ENCODE assay signal across 10 cellular contexts in genomic region chr1:120850531-120851421, GRCh38. TPM values are rescaled to one million over a fixed set of nuclear protein-coding genes. Genes with fewer than 3 reads are reported as not detected.
A peak's percentile ranks its signal among the peaks of the same experiment; 100 is the strongest.
DNase-seq lines count a peak whose midpoint lies in the region; ATAC-seq and TF ChIP-seq lines count a peak whose summit lies in the region.
"Not testable (repeated sequence)": the region's sequence is repeated elsewhere in the genome, so short reads cannot be mapped to it uniquely, and the experiment has no call there.
"Had no signal": no experiment of that assay in that cellular context is flagged by ENCODE, and none has a peak within 500 bp of the region (broad histone marks: within the 10 kb centered on the region; RNA-seq: fewer than 3 reads in every experiment).

No MANE protein-coding gene starts in this region.

- not testable (repeated sequence) for H3K9me3 Mint-ChIP-seq in WTC11; MCF 10A (ENCODE audit: unreplicated experiment); immature natural killer cell

- not testable (repeated sequence) for H3K27me3 Mint-ChIP-seq in WTC11 (ENCODE audit: low read depth); MCF 10A (ENCODE audit: insufficient read depth, unreplicated experiment)
- peaks cover 7 to 11% (median 8%) of the 10 kb centered on the region in 3 donors for H3K27me3 Mint-ChIP-seq in immature natural killer cell (ENCODE audit: low read depth in 3 of 3)

- H3K36me3 ChIP-seq in skeletal muscle tissue (ENCODE audit: control insufficient read depth in 3 of 3, insufficient read depth in 3 of 3, low read length in 3 of 3): not testable (repeated sequence)

- H3K4me3 Mint-ChIP-seq in WTC11 (peak overlapping the region; percentile 69), MCF 10A (ENCODE audit: unreplicated experiment) (peak overlapping the region; percentile 79), immature natural killer cell (peak overlapping the region; percentile 83 to 93 (median 89))

- intact Hi-C loops in MCF 10A (cut with micrococcal nuclease): not testable (repeated sequence)

- DNase-seq in AG04450 (ENCODE audit: low read depth, low spot score) (peak; percentile 82), NCI-H345 treated with DMSO at 0.1 percent for 48 hours (lab: John Stamatoyannopoulos, UW; ENCODE audit: unreplicated experiment) (peak; percentile 65), WTC11 (ENCODE audit: low spot score) (peak; percentile 66), MCF 10A (ENCODE audit: unreplicated experiment) (peak; percentile 92), immature natural killer cell (peak; percentile 86 to 92 (median 90))

- H3K9me3 ChIP-seq in AG04450 (ENCODE audit: control insufficient read depth, insufficient read depth, low read length); skeletal muscle tissue (ENCODE audit: control insufficient read depth in 3 of 3, low read length in 3 of 3): not testable (repeated sequence)

- POLR2A ChIA-PET in AG04450 (lab: Yijun Ruan, JAX); WTC11 (lab: Charles Lee); MCF 10A (lab: Yijun Ruan, JAX): not testable (repeated sequence)

- not testable (repeated sequence) for TF ChIP-seq CTCF in AG04450 (IDR thresholded peaks at IDR 0.05; ENCODE audit: low read depth, low read length); WTC11 (IDR thresholded peaks at IDR 0.05); MCF 10A (IDR thresholded peaks at IDR 0.05; ENCODE audit: unreplicated experiment)

- CTCF ChIA-PET in AG04450 (lab: Charles Lee); WTC11 (lab: Charles Lee): not testable (repeated sequence)
- CTCF ChIA-PET in MCF 10A (lab: Yijun Ruan, JAX): interaction anchor here (0.7 kb wide), 1 partner anchor 1361 kb away, joined by 3 read pairs; no protein-coding TSS in a partner anchor

- not testable (repeated sequence) for H3K4me1 ChIP-seq in skeletal muscle tissue (ENCODE audit: control insufficient read depth in 3 of 3, insufficient read depth in 3 of 3, low read length in 3 of 3)

- not testable (repeated sequence) for H3K36me3 Mint-ChIP-seq in WTC11, immature natural killer cell
- peaks cover 18% of the 10 kb centered on the region for H3K36me3 Mint-ChIP-seq in MCF 10A (ENCODE audit: insufficient read depth, unreplicated experiment)

- not testable (repeated sequence) for H3K4me1 Mint-ChIP-seq in WTC11; MCF 10A (ENCODE audit: insufficient read depth, unreplicated experiment)
- peaks cover 33 to 36% of the 10 kb centered on the region in 2 donors for H3K4me1 Mint-ChIP-seq in immature natural killer cell

- H3K4me3 ChIP-seq in AG04450 (ENCODE audit: low read depth, low read length) (peak overlapping the region; percentile 36), skeletal muscle tissue (ENCODE audit: low read length in 3 of 3) (peak overlapping the region; percentile 28 to 76 (median 60))

- H3K27me3 ChIP-seq in AG04450 (ENCODE audit: control insufficient read depth, insufficient read depth, low read length); skeletal muscle tissue (ENCODE audit: control insufficient read depth in 3 of 3, insufficient read depth in 3 of 3, low read length in 3 of 3): not testable (repeated sequence)

- H3K27ac Mint-ChIP-seq in WTC11 (peak overlapping the region; percentile 98), MCF 10A (ENCODE audit: low read depth, unreplicated experiment) (peak overlapping the region; percentile 97), immature natural killer cell (peak overlapping the region; percentile 88 to 98 (median 97))

- H3K9ac ChIP-seq in skeletal muscle tissue (ENCODE audit: low read depth in 1 of 3, low read length in 3 of 3): peak overlapping the region; percentile 66 to 73 (median 72)

- BruUV-seq in MCF 10A (replicated peaks; lab: Mats Ljungman, UMichigan): TSS peak; percentile 98

- peak overlapping the region; percentile 39 for H3K27ac ChIP-seq in AG04450 (ENCODE audit: low read depth, low read length)
- peak overlapping the region; percentile 26 for H3K27ac ChIP-seq in skeletal muscle tissue (ENCODE audit: low read depth, low read length)

- ATAC-seq in GM18861 (IDR thresholded peaks at IDR 0.05; ENCODE audit: unreplicated experiment) (peak; percentile 85), HG03378 (IDR thresholded peaks at IDR 0.05; ENCODE audit: unreplicated experiment) (peak; percentile 94), WTC11 (peak; percentile 90)

TF ChIP-seq in WTC11, 78 proteins besides CTCF, POLR2A, EP300 and RAD21 (continues in another document):
- TF ChIP-seq PREB (CRISPR knock-in tag; IDR thresholded peaks at IDR 0.05; ENCODE audit: borderline replicate concordance) (0 out of 2 replicates have a peak, but pooled peaks have one; percentile 25), CDX4 (CRISPR knock-in tag; IDR thresholded peaks at IDR 0.05; ENCODE audit: borderline replicate concordance) (peak; percentile 95), ZNF532 (CRISPR knock-in tag; IDR thresholded peaks at IDR 0.05; ENCODE audit: borderline replicate concordance) (peak; percentile 97), ERG (CRISPR knock-in tag; IDR thresholded peaks at IDR 0.05) (peak; percentile 95), PRRX2 (CRISPR knock-in tag; IDR thresholded peaks at IDR 0.05) (peak; percentile 99), ZMAT4 (CRISPR knock-in tag; IDR thresholded peaks at IDR 0.05) (peak; percentile 56; the same call in 1 of the 2 replicates), ZNF671 (CRISPR knock-in tag; IDR thresholded peaks at IDR 0.05) (peak; percentile 99), ZNF416 (CRISPR knock-in tag; IDR thresholded peaks at IDR 0.05) (peak; percentile 98), CREM (CRISPR knock-in tag; IDR thresholded peaks at IDR 0.05) (0 out of 2 replicates have a peak, but pooled peaks have one; percentile 33)

RNA-seq across cellular contexts. Expression of gene PPIAL4A, which starts 38.8 kb away (rescaled TPM):
- polyA plus RNA-seq in AG04450 (2011; rRNA removed): 0.43 TPM in 1 of 2 replicates, not detected in the other
- not detected in 2 replicates for polyA minus RNA-seq in AG04450 (2011; rRNA and poly(A)+ RNA removed)
- total RNA-seq in WTC11 (2021): not detected in 3 replicates
- not detected in 2 replicates for total RNA-seq in MCF 10A (2022)
- not detected for polyA plus RNA-seq in immature natural killer cell
- not detected for total RNA-seq in skeletal muscle tissue
- total RNA-seq: ascending aorta, Daoy had no signal

Comparison
In these comparisons a context has a peak if more than half of its experiments do, and no peak if none do; other contexts are left out.
1. Peak in every context shown above with its lines: DNase-seq, ATAC-seq, H3K4me3 ChIP-seq and H3K27ac ChIP-seq.